ENCODE assay signal across 8 cellular contexts in genomic region chr13:109412232-109412935, GRCh38.
DNase-seq lines count a peak whose midpoint lies in the region; ATAC-seq and TF ChIP-seq lines count a peak whose summit lies in the region.

No MANE protein-coding gene starts in this region.

- no peaks in the 10 kb centered on the region for H3K36me3 ChIP-seq in NT2/D1 (ENCODE audit: insufficient read depth, insufficient read length, low read length)
- H3K36me3 ChIP-seq in osteoblast (ENCODE audit: insufficient read depth, low read length) = no peaks in the 10 kb centered on the region

- H3K9ac ChIP-seq in NT2/D1 (ENCODE audit: insufficient read length, low read depth) = peak overlapping the region; percentile 65

- TF ChIP-seq CTCF in fibroblast of pulmonary artery (IDR thresholded peaks at IDR 0.05; ENCODE audit: low read length, missing control alignments) (no peak), osteoblast (IDR thresholded peaks at IDR 0.05; ENCODE audit: extremely low read depth, low read depth, low read length) (no peak)

- no peak overlapping the region for H3K27ac ChIP-seq in osteoblast (ENCODE audit: low read depth, low read length)

- H2AFZ ChIP-seq in osteoblast (ENCODE audit: low read length) = peak overlapping the region; percentile 79

- peak overlapping the region; percentile 38 for H3K4me2 ChIP-seq in osteoblast (ENCODE audit: insufficient read depth, low read length)

- no peaks in the 10 kb centered on the region for H3K27me3 ChIP-seq in NT2/D1 (ENCODE audit: insufficient read depth, insufficient read length)
- H3K27me3 ChIP-seq in osteoblast (ENCODE audit: insufficient read depth, low read length) = no peaks in the 10 kb centered on the region

- no peaks in the 10 kb centered on the region for H3K4me1 ChIP-seq in NT2/D1 (ENCODE audit: insufficient read depth, insufficient read length)
- H3K4me1 ChIP-seq in osteoblast (ENCODE audit: insufficient read depth, low read length) = no peaks in the 10 kb centered on the region

- ATAC-seq in GM18502 (IDR thresholded peaks at IDR 0.05; ENCODE audit: poor library complexity, unreplicated experiment) (no peak), GM21360 (IDR thresholded peaks at IDR 0.05; ENCODE audit: unreplicated experiment) (no peak)
- ATAC-seq in stimulated activated naive CD8-positive, alpha-beta T cell treated with anti-CD3 and anti-CD28 coated beads, Interleukin-15, Interleukin-2, amounts not matched to agents 100 U/mL and 50 U/mL, for 24 hours = no peak

- DNase-seq in HT-29 (ENCODE audit: low spot score) = peak; percentile 53
- peak; percentile 39 for DNase-seq in NT2/D1 (ENCODE audit: low read depth, low spot score)
- peak; percentile 49 for DNase-seq in fibroblast of pulmonary artery (ENCODE audit: low read depth)
- DNase-seq in osteoblast (ENCODE audit: insufficient read length, low spot score, missing footprints) = peak; percentile 42
- DNase-seq in activated gamma-delta T cell (lab: John Stamatoyannopoulos, UW) = no peak
- no peak for DNase-seq in stimulated activated naive CD8-positive, alpha-beta T cell treated with anti-CD3 and anti-CD28 coated beads, Interleukin-15, Interleukin-2, amounts not matched to agents 100 U/mL and 50 U/mL, for 24 hours

- H3K9me3 ChIP-seq in NT2/D1 (ENCODE audit: insufficient read depth, low read length) (no peaks in the 10 kb centered on the region), osteoblast (ENCODE audit: low read depth, low read length) (no peaks in the 10 kb centered on the region)

- H3K4me3 ChIP-seq in NT2/D1 (ENCODE audit: insufficient read length, low read depth) (no peak overlapping the region), fibroblast of pulmonary artery (replicated peaks; ENCODE audit: low read depth, low read length) (no peak overlapping the region), osteoblast (ENCODE audit: insufficient read depth, low read length) (no peak overlapping the region)

- H4K20me1 ChIP-seq in osteoblast (ENCODE audit: insufficient read depth, low read length) = no peaks in the 10 kb centered on the region

- no peaks in the 10 kb centered on the region for H3K79me2 ChIP-seq in osteoblast (ENCODE audit: insufficient read depth, low read length)

Comparison
In these comparisons a context has a peak if more than half of its experiments do, and no peak if none do; other contexts are left out.
1. DNase-seq: peak in HT-29 (single experiment), NT2/D1 (single experiment), fibroblast of pulmonary artery (single experiment) and osteoblast (single experiment); none in activated gamma-delta T cell (single experiment) and stimulated activated naive CD8-positive, alpha-beta T cell treated with anti-CD3 and anti-CD28 coated beads, Interleukin-15, Interleukin-2, amounts not matched to agents 100 U/mL and 50 U/mL, for 24 hours (single experiment).